18 cellular contexts compared by ENCODE assay signal in the genomic region with DNA sequence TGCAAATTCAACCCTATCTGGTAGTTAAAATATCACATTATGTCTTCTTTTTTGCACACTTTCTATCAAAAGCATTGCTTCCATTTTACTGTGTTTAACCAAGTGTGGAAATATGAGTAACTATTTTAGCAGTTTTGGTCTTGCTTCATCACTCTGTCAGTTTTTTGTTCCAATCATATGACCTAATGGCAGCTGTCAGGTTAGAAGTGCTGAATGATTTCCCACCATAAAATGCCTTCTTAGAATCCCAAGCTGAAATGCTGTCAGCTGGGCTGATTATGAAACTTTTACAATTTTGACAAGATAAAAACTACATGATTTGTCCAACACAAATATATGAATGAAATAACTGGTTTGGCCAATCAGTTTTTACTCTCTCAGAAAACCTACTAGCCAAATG.
"Had no signal": no experiment of that assay in that cellular context is flagged by ENCODE, and none has a peak within 500 bp of the region (broad histone marks: within the 10 kb centered on the region; RNA-seq: fewer than 3 reads in every experiment).

No MANE protein-coding gene starts in this region.

- FAIRE-seq: urothelium cell line had no signal

- H3K4me1 ChIP-seq: body of pancreas, esophagus squamous epithelium, tibial nerve had no signal

- H3K27ac ChIP-seq: body of pancreas, esophagus squamous epithelium, tibial nerve had no signal

- H3K4me3 ChIP-seq: body of pancreas, esophagus squamous epithelium, tibial nerve had no signal

- H3K27me3 ChIP-seq: body of pancreas, esophagus squamous epithelium, tibial nerve had no signal

- DNase-seq: activated B cell treated with CpG ODN at 0.5 μM for 24 hours; activated CD4-positive, alpha-beta memory T cell treated with anti-CD3 and anti-CD28 coated beads, Interleukin-2, amount 10 ng/mL, durations not matched to agents 7 days and 5 days; activated CD4-positive, alpha-beta T cell treated with anti-CD3 and anti-CD28 coated beads for 4 hours; activated CD8-positive, alpha-beta memory T cell treated with anti-CD3 and anti-CD28 coated beads, Interleukin-2, amount 10 ng/mL, durations not matched to agents 7 days and 5 days; activated naive CD4-positive, alpha-beta T cell; activated naive CD8-positive, alpha-beta T cell treated with anti-CD3 and anti-CD28 coated beads for 36 hours; amygdala; body of pancreas; effector CD4-positive, alpha-beta T cell; esophagus squamous epithelium; islet precursor cell; stimulated activated CD4-positive, alpha-beta T cell treated with anti-CD3 and anti-CD28 coated beads, Interleukin-12 subunit alpha, Interleukin-12 subunit beta, amount 100 ng/mL, for 4 hours; stimulated activated CD4-positive, alpha-beta T cell treated with anti-CD3 and anti-CD28 coated beads, Interleukin-1b, Interleukin-23, amount 100 ng/mL, for 48 hours; stimulated activated CD8-positive, alpha-beta memory T cell treated with anti-CD3 and anti-CD28 coated beads, Interleukin-4, amount 100 ng/mL, for 48 hours; stimulated activated naive CD4-positive, alpha-beta T cell; T-cell had no signal

- H3K9me3 ChIP-seq: body of pancreas, tibial nerve had no signal

- ATAC-seq: activated CD8-positive, alpha-beta memory T cell treated with anti-CD3 and anti-CD28 coated beads, Interleukin-2, amount 10 ng/mL, durations not matched to agents 7 days and 5 days; body of pancreas; T-cell had no signal

- H3K36me3 ChIP-seq: esophagus squamous epithelium, tibial nerve had no signal
